In the genomic region with DNA sequence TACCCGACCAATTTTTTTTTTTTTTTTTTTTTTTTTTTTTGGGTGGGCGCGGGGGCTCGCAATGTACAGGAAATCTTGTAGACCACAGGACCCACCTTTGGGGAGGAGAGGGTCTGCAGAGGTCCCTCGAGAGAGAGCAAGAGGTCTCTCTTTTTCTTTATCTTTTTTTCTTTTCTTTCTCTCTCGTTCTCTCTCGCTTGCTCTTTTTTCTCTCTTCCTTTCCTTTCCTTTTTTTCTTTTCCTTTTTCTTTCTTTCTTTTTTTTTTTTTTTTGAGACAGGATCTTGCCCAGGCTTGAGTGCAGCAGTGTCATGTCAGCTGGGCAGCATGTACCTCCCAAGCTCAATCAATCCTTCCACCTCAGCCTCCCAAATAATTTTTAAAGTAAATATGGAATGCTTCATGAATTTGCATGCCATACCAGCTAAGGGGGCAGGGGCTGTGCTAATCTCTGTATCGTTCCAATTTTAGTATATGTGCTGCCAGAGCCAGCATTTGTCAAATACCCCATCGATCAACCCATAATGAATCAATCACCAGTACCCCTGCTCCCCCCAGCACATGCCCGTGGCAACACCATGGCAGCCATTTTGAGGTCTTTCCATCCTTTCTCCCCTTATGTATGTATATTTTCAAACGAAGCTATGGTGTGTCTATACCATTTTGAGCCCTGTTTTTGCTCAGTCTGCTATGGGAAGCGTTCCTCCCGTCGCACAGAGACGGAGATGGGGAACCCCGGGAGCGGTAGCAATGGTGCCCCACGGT, we compare ENCODE assay signal across 8 cellular contexts. TPM values are rescaled to one million over a fixed set of nuclear protein-coding genes. Genes with fewer than 3 reads are reported as not detected.
DNase-seq lines count a peak whose midpoint lies in the region; ATAC-seq and TF ChIP-seq lines count a peak whose summit lies in the region.

No MANE protein-coding gene starts in this region.

- peak overlapping the region; percentile 53 for H2AFZ ChIP-seq in OCI-LY7 (ENCODE audit: low read length)

- no peak for TF ChIP-seq CTCF in GM12875 (IDR thresholded peaks at IDR 0.05; ENCODE audit: borderline replicate concordance, insufficient read depth, low read depth, low read length)
- no peak for TF ChIP-seq CTCF in OCI-LY7 (conservative IDR thresholded peaks at IDR 0.05; ENCODE audit: low read length)
- no peak for TF ChIP-seq CTCF in gastrocnemius medialis (IDR thresholded peaks at IDR 0.05 in 4 of 5, conservative IDR thresholded peaks at IDR 0.05 in 1 of 5)

- H3K4me2 ChIP-seq in OCI-LY7 (ENCODE audit: low read length): peak overlapping the region; percentile 80

- TF ChIP-seq POLR2A in gastrocnemius medialis (IDR thresholded peaks at IDR 0.05): no peak

- H3K36me3 ChIP-seq in OCI-LY7 (ENCODE audit: insufficient read depth, low read length): no peaks in the 10 kb centered on the region
- H3K36me3 ChIP-seq in gastrocnemius medialis: no peaks in the 10 kb centered on the region

- ATAC-seq in gastrocnemius medialis: no peak
- no peak for ATAC-seq in GM21526 (IDR thresholded peaks at IDR 0.05; ENCODE audit: low FRiP score, unreplicated experiment)

- H3K4me3 ChIP-seq in GM12875 (ENCODE audit: low read depth, low read length): peak overlapping the region; percentile 12
- H3K4me3 ChIP-seq in OCI-LY7 (ENCODE audit: low read depth, low read length, poor library complexity, severe bottlenecking): peak overlapping the region; percentile 69
- H3K4me3 ChIP-seq in gastrocnemius medialis: peak overlapping the region; percentile 41 to 54 (median 52)

- peaks cover 15 to 25% (median 22%) of the 10 kb centered on the region in 3 donors for H3K27me3 ChIP-seq in gastrocnemius medialis

- H4K20me1 ChIP-seq in OCI-LY7 (ENCODE audit: insufficient read depth, low read length): no peaks in the 10 kb centered on the region

- H3K9me3 ChIP-seq in OCI-LY7 (ENCODE audit: low read length) (no peaks in the 10 kb centered on the region), gastrocnemius medialis (no peaks in the 10 kb centered on the region)

- H3K4me1 ChIP-seq in OCI-LY7 (ENCODE audit: insufficient read depth, low read length, poor library complexity, severe bottlenecking): peaks cover 64% of the 10 kb centered on the region
- peaks cover 0 to 5% of the 10 kb centered on the region in 2 donors for H3K4me1 ChIP-seq in gastrocnemius medialis

- DNase-seq in OCI-LY7 (ENCODE audit: low spot score) (no peak), epithelial cell of prostate (ENCODE audit: low read depth, low spot score) (no peak), gastrocnemius medialis (no peak), LoVo (ENCODE audit: low spot score) (no peak), NCI-H748 (lab: John Stamatoyannopoulos, UW; ENCODE audit: unreplicated experiment) (no peak)
- DNase-seq in effector CD8-positive, alpha-beta T cell (lab: John Stamatoyannopoulos, UW): no peak

- POLR2A ChIA-PET in OCI-LY7 (lab: Charles Lee): no interaction called here

- BruUV-seq in OCI-LY7 (replicated peaks; lab: Mats Ljungman, UMichigan): no TSS peak

- CTCF ChIA-PET in OCI-LY7 (lab: Charles Lee; ENCODE audit: unreplicated experiment): interaction anchor here (0.5 kb wide), 1 partner anchor 109 kb away, joined by 4 read pairs; no protein-coding TSS in a partner anchor

- in situ Hi-C loops in gastrocnemius medialis (cut with MboI; ENCODE audit: low sequenced_read_pairs in 4 of 4): no loop called here

- no peaks in the 10 kb centered on the region for H3K79me2 ChIP-seq in OCI-LY7 (ENCODE audit: insufficient read depth, low read depth, low read length)

- no peaks in the 10 kb centered on the region for H3K9me2 ChIP-seq in OCI-LY7 (ENCODE audit: insufficient read depth, low read length)

- intact Hi-C loops in OCI-LY7 (cut with micrococcal nuclease; ENCODE audit: unreplicated experiment): no loop called here
- intact Hi-C loops in gastrocnemius medialis (cut with DNase I; ENCODE audit: low total_unique reads): no loop called here

- H3K27ac ChIP-seq in OCI-LY7 (ENCODE audit: low read depth, low read length, poor library complexity, severe bottlenecking): peak overlapping the region; percentile 81
- H3K27ac ChIP-seq in epithelial cell of prostate: peak overlapping the region; percentile 53
- no peak overlapping the region for H3K27ac ChIP-seq in gastrocnemius medialis

RNA-seq across cellular contexts. Expression of gene PAPLN, which starts 9.3 kb away (rescaled TPM):
- 2.8 and 4.0 TPM in 2 replicates for total RNA-seq in OCI-LY7 (2014; rRNA removed; shearing (Covaris generic))
- total RNA-seq in OCI-LY7 (2022) (7.9 and 9.0 TPM in 2 replicates), gastrocnemius medialis (1 to 10 TPM; 1.9 to 5.0 (median 2.5) TPM)

Comparison
In these comparisons a context has a peak if more than half of its experiments do, and no peak if none do; other contexts are left out.
1. H3K4me3 ChIP-seq: peak in every context shown above with its lines; median percentile 69 in OCI-LY7; 52 in gastrocnemius medialis; 12 in GM12875.
2. H3K27ac ChIP-seq: peak in OCI-LY7 (single experiment) and epithelial cell of prostate (single experiment); none in gastrocnemius medialis (0 of 4).